Comparison of ENCODE assay signal across 1 cellular context in genomic region chr21:41973861-41974751, GRCh38.
TF ChIP-seq lines count a peak whose summit lies in the region.

No MANE protein-coding gene starts in this region.

TF ChIP-seq in GM12878, 131 proteins besides CTCF, POLR2A, EP300 and RAD21:
- TF ChIP-seq RBBP5 (conservative IDR thresholded peaks at IDR 0.05) (no peak), RUNX3 (IDR thresholded peaks at IDR 0.05; ENCODE audit: low read length) (0 out of 2 replicates have a peak, but pooled peaks have one; percentile 23), ATF7 (IDR thresholded peaks at IDR 0.05; ENCODE audit: low read depth) (no peak), EZH2 (IDR thresholded peaks at IDR 0.05; ENCODE audit: borderline replicate concordance, control insufficient read depth, low read depth, low read length) (no peak), NKRF (conservative IDR thresholded peaks at IDR 0.05) (no peak), SPI1 (IDR thresholded peaks at IDR 0.05; ENCODE audit: borderline replicate concordance, insufficient read depth, low read depth, low read length) (peak; percentile 66), WRNIP1 (IDR thresholded peaks at IDR 0.05; ENCODE audit: borderline replicate concordance, low read depth, low read length) (no peak), CEBPB (IDR thresholded peaks at IDR 0.05; ENCODE audit: borderline replicate concordance in 1 of 2, low read depth in 2 of 2, low read length in 2 of 2) (no peak), TCF12 (IDR thresholded peaks at IDR 0.05; ENCODE audit: low read depth, low read length) (no peak), HCFC1 (IDR thresholded peaks at IDR 0.05; ENCODE audit: low read length) (no peak), REST (IDR thresholded peaks at IDR 0.05; ENCODE audit: low read depth, low read length) (no peak), ZNF592 (IDR thresholded peaks at IDR 0.05) (no peak), MEF2B (IDR thresholded peaks at IDR 0.05; ENCODE audit: partially characterized antibody, poor library complexity, severe bottlenecking) (peak; percentile 83), CHD2 (IDR thresholded peaks at IDR 0.05; ENCODE audit: borderline replicate concordance, low read depth, low read length) (no peak), NR2F1 (conservative IDR thresholded peaks at IDR 0.05) (0 out of 2 replicates have a peak, but pooled peaks have one; percentile 49), NR2C1 (IDR thresholded peaks at IDR 0.05) (peak; percentile 42; the same call in 1 of the 2 replicates), BMI1 (IDR thresholded peaks at IDR 0.05; ENCODE audit: borderline replicate concordance) (no peak), PBX3 (IDR thresholded peaks at IDR 0.05; ENCODE audit: insufficient replicate concordance, low read depth, low read length) (no peak), MAX (IDR thresholded peaks at IDR 0.05; ENCODE audit: low read depth, low read length) (no peak), USF1 (IDR thresholded peaks at IDR 0.05; ENCODE audit: borderline replicate concordance, extremely low read length, insufficient read depth, low read depth, low read length) (peak; percentile 9), IKZF2 (IDR thresholded peaks at IDR 0.05) (peak; percentile 23 to 32; a peak in 2 of 4 replicates), ZNF687 (IDR thresholded peaks at IDR 0.05) (peak; percentile 78; the same call in 1 of the 2 replicates), ZBED1 (IDR thresholded peaks at IDR 0.05; ENCODE audit: borderline replicate concordance) (no peak), IKZF1 (conservative IDR thresholded peaks at IDR 0.05) (peak; percentile 58; the same call in 1 of the 2 replicates)
